In genomic region chr4:68815617-68816409, GRCh38 we compare ENCODE assay signal across 17 cellular contexts. TPM values are rescaled to one million over a fixed set of nuclear protein-coding genes. Genes with fewer than 3 reads are reported as not detected.
"Had no signal": no experiment of that assay in that cellular context is flagged by ENCODE, and none has a peak within 500 bp of the region (broad histone marks: within the 10 kb centered on the region; RNA-seq: fewer than 3 reads in every experiment).

TSS of gene UGT2B10 (plus strand) at chr4:68815994. CDS start at chr4:68816020, 26 bp downstream.

RNA-seq across cellular contexts. Expression of gene UGT2B10, which starts in this region (rescaled TPM):
- total RNA-seq: chondrocyte, dermis blood vessel endothelial cell, esophagus squamous epithelium, heart right ventricle, kidney, left ventricle myocardium inferior, lower lobe of right lung, mesenteric fat pad, natural killer cell, omental fat pad, prostate gland, right atrium auricular region, sigmoid colon, spleen, testis, urinary bladder had no signal
- polyA plus RNA-seq: heart right ventricle, neural cell, spleen had no signal
